Comparison of ENCODE assay signal across 26 cellular contexts in genomic region chr5:56129288-56129687, GRCh38.
DNase-seq lines count a peak whose midpoint lies in the region; ATAC-seq, FAIRE-seq and TF ChIP-seq lines count a peak whose summit lies in the region.
"Had no signal": no experiment of that assay in that cellular context is flagged by ENCODE, and none has a peak within 500 bp of the region (broad histone marks: within the 10 kb centered on the region; RNA-seq: fewer than 3 reads in every experiment).

No MANE protein-coding gene starts in this region.

- H3K4me3 Mint-ChIP-seq in activated CD4-positive, alpha-beta T cell treated with anti-CD3 and anti-CD28 coated beads for 36 hours: no peak overlapping the region
- H3K4me3 Mint-ChIP-seq in activated T-helper 17 cell treated with anti-CD3 and anti-CD28 coated beads, Interleukin-2, amount 50 U/mL, for 72 hours: peak overlapping the region; percentile 49
- no peak overlapping the region for H3K4me3 Mint-ChIP-seq in activated T-helper 2 cell treated with anti-CD3 and anti-CD28 coated beads, Interferon-gamma antibody, Interleukin-2, Interleukin-4, amounts not matched to agents 10 μg/mL and 5 μg/mL and 100 μg/mL, durations not matched to agents 14 hours and 24 hours and 36 hours (ENCODE audit: low read depth)
- H3K4me3 Mint-ChIP-seq: B cell, WTC11 had no signal

- H3K79me1 ChIP-seq in mesenchymal stem cell (replicated peaks; ENCODE audit: low read length, poor library complexity, severe bottlenecking): no peaks in the 10 kb centered on the region

- H3K27me3 Mint-ChIP-seq in activated CD4-positive, alpha-beta T cell treated with anti-CD3 and anti-CD28 coated beads for 36 hours: no peaks in the 10 kb centered on the region
- no peaks in the 10 kb centered on the region for H3K27me3 Mint-ChIP-seq in activated T-helper 17 cell treated with anti-CD3 and anti-CD28 coated beads, Interleukin-2, amount 50 U/mL, for 72 hours
- no peaks in the 10 kb centered on the region for H3K27me3 Mint-ChIP-seq in activated T-helper 2 cell treated with anti-CD3 and anti-CD28 coated beads, Interferon-gamma antibody, Interleukin-2, Interleukin-4, amounts not matched to agents 10 μg/mL and 5 μg/mL and 100 μg/mL, durations not matched to agents 14 hours and 24 hours and 36 hours (ENCODE audit: low read depth)

- no peak overlapping the region for H2AFZ ChIP-seq in mesenchymal stem cell (ENCODE audit: low read depth, low read length)

- no peak overlapping the region for H3K4ac ChIP-seq in mesenchymal stem cell (ENCODE audit: low read depth in 1 of 2, low read length in 2 of 2)

- TF ChIP-seq CTCF in vagina (IDR thresholded peaks at IDR 0.05): no peak

- H3K4me1 ChIP-seq in mesenchymal stem cell (ENCODE audit: control insufficient read depth, insufficient read depth, low read depth, low read length): no peaks in the 10 kb centered on the region
- H3K4me1 ChIP-seq in vagina: peaks cover 7% of the 10 kb centered on the region
- H3K4me1 ChIP-seq: colonic mucosa, right atrium auricular region had no signal

- DNase-seq in activated CD4-positive, alpha-beta T cell treated with anti-CD3 and anti-CD28 coated beads for 36 hours: no peak
- DNase-seq in activated CD4-positive, alpha-beta T cell treated with anti-CD3 and anti-CD28 coated beads for 1 hour: no peak
- DNase-seq in GM19239 (ENCODE audit: insufficient read length, low spot score) (no peak), mesenchymal stem cell (no peak), vagina (ENCODE audit: extremely low spot score in 2 of 2) (no peak), NCI-H1694 treated with DMSO at 0.1 percent for 48 hours (lab: John Stamatoyannopoulos, UW) (no peak)
- DNase-seq in activated T-helper 2 cell treated with anti-CD3 and anti-CD28 coated beads, Interferon-gamma antibody, Interleukin-2, Interleukin-4, amounts not matched to agents 10 μg/mL and 5 μg/mL and 100 μg/mL, durations not matched to agents 14 hours and 24 hours and 36 hours (ENCODE audit: low spot score): no peak
- DNase-seq: 8988T; activated T-cell treated with anti-CD3 and anti-CD28 coated beads, Interleukin-2, amount 50 U/mL, for 48 hours; colonic mucosa; glutamatergic neuron; mesendoderm; naive B cell; NCI-H2171 treated with DMSO at 0.1 percent for 48 hours; NCI-H748 treated with DMSO at 0.1 percent for 48 hours; stimulated activated CD4-positive, alpha-beta T cell treated with anti-CD3 and anti-CD28 coated beads, Interleukin-4, amount 100 ng/mL, for 24 hours; stimulated activated naive CD8-positive, alpha-beta T cell treated with anti-CD3 and anti-CD28 coated beads, Interleukin-15, Interleukin-2, amounts not matched to agents 100 U/mL and 50 U/mL, for 24 hours; T-helper 9 cell; thyroid gland had no signal

- peaks cover 2% of the 10 kb centered on the region for H3K9me3 Mint-ChIP-seq in activated CD4-positive, alpha-beta T cell treated with anti-CD3 and anti-CD28 coated beads for 36 hours (ENCODE audit: low read depth)
- H3K9me3 Mint-ChIP-seq in activated T-helper 17 cell treated with anti-CD3 and anti-CD28 coated beads, Interleukin-2, amount 50 U/mL, for 72 hours: no peaks in the 10 kb centered on the region
- peaks cover 11% of the 10 kb centered on the region for H3K9me3 Mint-ChIP-seq in activated T-helper 2 cell treated with anti-CD3 and anti-CD28 coated beads, Interferon-gamma antibody, Interleukin-2, Interleukin-4, amounts not matched to agents 10 μg/mL and 5 μg/mL and 100 μg/mL, durations not matched to agents 14 hours and 24 hours and 36 hours
- H3K9me3 Mint-ChIP-seq: WTC11 had no signal

- H4K8ac ChIP-seq in mesenchymal stem cell (ENCODE audit: low read length): no peak overlapping the region

- peaks cover 10% of the 10 kb centered on the region for H3K9me3 ChIP-seq in mesenchymal stem cell (ENCODE audit: control insufficient read depth, low read length)
- H3K9me3 ChIP-seq in vagina: no peaks in the 10 kb centered on the region
- H3K9me3 ChIP-seq: colonic mucosa, thyroid gland had no signal

- H3K27me3 ChIP-seq in mesenchymal stem cell (ENCODE audit: control insufficient read depth in 1 of 2, insufficient read depth in 1 of 2, low read length in 2 of 2) (no peaks in the 10 kb centered on the region), vagina (no peaks in the 10 kb centered on the region)
- H3K27me3 ChIP-seq: colonic mucosa, right atrium auricular region, thyroid gland had no signal

- H3K36me3 ChIP-seq in mesenchymal stem cell (ENCODE audit: control insufficient read depth in 1 of 2, insufficient read depth in 2 of 2, low read depth in 1 of 2, low read length in 2 of 2): no peaks in the 10 kb centered on the region
- H3K36me3 ChIP-seq in vagina: no peaks in the 10 kb centered on the region
- H3K36me3 ChIP-seq: colonic mucosa, right atrium auricular region, thyroid gland had no signal

- CTCF ChIA-PET in activated CD4-positive, alpha-beta T cell treated with anti-CD3 and anti-CD28 coated beads for 36 hours (lab: Charles Lee): no interaction called here

- peak overlapping the region; percentile 81 for H2BK120ac ChIP-seq in mesenchymal stem cell (ENCODE audit: low read depth, low read length)

- H3K23ac ChIP-seq in mesenchymal stem cell (ENCODE audit: low read length in 2 of 2): no peak overlapping the region

- no peak overlapping the region for H3K18ac ChIP-seq in mesenchymal stem cell (ENCODE audit: low read depth in 1 of 2, low read length in 2 of 2)

- H3K14ac ChIP-seq in mesenchymal stem cell (ENCODE audit: low read length in 2 of 2): no peak overlapping the region

- H3K4me3 ChIP-seq in mesenchymal stem cell (ENCODE audit: insufficient read depth in 1 of 2, low read depth in 1 of 2, low read length in 2 of 2) (no peak overlapping the region), vagina (no peak overlapping the region)
- H3K4me3 ChIP-seq: colonic mucosa, right atrium auricular region, thyroid gland had no signal

- WGBS in mesenchymal stem cell: 88% methylated on average over 2 of the region's 4 CpGs

- H3K9ac ChIP-seq in mesenchymal stem cell (ENCODE audit: low read length): no peak overlapping the region
- H3K9ac ChIP-seq: KMS-11 had no signal

- no peak for TF ChIP-seq POLR2A in vagina (IDR thresholded peaks at IDR 0.05)

- H2AK5ac ChIP-seq in mesenchymal stem cell (ENCODE audit: low read length, severe bottlenecking): no peak overlapping the region

- H4K91ac ChIP-seq in mesenchymal stem cell (ENCODE audit: low read length): no peak overlapping the region

- intact Hi-C loops in activated CD4-positive, alpha-beta T cell treated with anti-CD3 and anti-CD28 coated beads for 36 hours (cut with DNase I, micrococcal nuclease): loop anchor here in 1 of 2 experiments (2.0 kb wide), 1 partner anchor 20 kb away; no protein-coding TSS in a partner anchor
- intact Hi-C loops in vagina (cut with DNase I): no loop called here
- intact Hi-C loops in activated T-helper 2 cell treated with anti-CD3 and anti-CD28 coated beads, Interferon-gamma antibody, Interleukin-2, Interleukin-4, amounts not matched to agents 10 μg/mL and 5 μg/mL and 100 μg/mL, durations not matched to agents 14 hours and 24 hours and 36 hours (cut with micrococcal nuclease): no loop called here

- H3K36me3 Mint-ChIP-seq in activated CD4-positive, alpha-beta T cell treated with anti-CD3 and anti-CD28 coated beads for 36 hours (ENCODE audit: low read depth): peaks cover 11% of the 10 kb centered on the region
- no peaks in the 10 kb centered on the region for H3K36me3 Mint-ChIP-seq in activated T-helper 17 cell treated with anti-CD3 and anti-CD28 coated beads, Interleukin-2, amount 50 U/mL, for 72 hours (ENCODE audit: low read depth)
- peaks cover 22% of the 10 kb centered on the region for H3K36me3 Mint-ChIP-seq in activated T-helper 2 cell treated with anti-CD3 and anti-CD28 coated beads, Interferon-gamma antibody, Interleukin-2, Interleukin-4, amounts not matched to agents 10 μg/mL and 5 μg/mL and 100 μg/mL, durations not matched to agents 14 hours and 24 hours and 36 hours (ENCODE audit: low read depth)
- H3K36me3 Mint-ChIP-seq: WTC11 had no signal

- ATAC-seq in activated CD4-positive, alpha-beta T cell treated with anti-CD3 and anti-CD28 coated beads for 36 hours: peak; percentile 8
- ATAC-seq in activated T-helper 17 cell treated with anti-CD3 and anti-CD28 coated beads, Interleukin-2, amount 50 U/mL, for 72 hours (replicated peaks): peak; percentile 61
- ATAC-seq: HCT116; SK-N-SH treated with all-trans-retinoic acid at 6 μM for 48 hours; stimulated activated naive CD8-positive, alpha-beta T cell treated with anti-CD3 and anti-CD28 coated beads, Interleukin-15, Interleukin-2, amounts not matched to agents 100 U/mL and 50 U/mL, for 24 hours; WTC11 had no signal

- no peak overlapping the region for H3K4me2 ChIP-seq in mesenchymal stem cell (ENCODE audit: low read length, poor library complexity, severe bottlenecking)
- H3K4me2 ChIP-seq: KMS-11 had no signal

- no peak overlapping the region for H2BK12ac ChIP-seq in mesenchymal stem cell (ENCODE audit: low read length in 2 of 2)

- no peak overlapping the region for H3K27ac ChIP-seq in mesenchymal stem cell (ENCODE audit: low read length, poor library complexity, severe bottlenecking)
- H3K27ac ChIP-seq in vagina: no peak overlapping the region
- H3K27ac ChIP-seq: colonic mucosa, KMS-11, right atrium auricular region, thyroid gland had no signal

- no peak overlapping the region for H2BK15ac ChIP-seq in mesenchymal stem cell (ENCODE audit: low read depth, poor library complexity, severe bottlenecking)

- peak; percentile 85 for FAIRE-seq in GM19239 (lab: Jason Lieb, UNC)

- POLR2A ChIA-PET in activated CD4-positive, alpha-beta T cell treated with anti-CD3 and anti-CD28 coated beads for 36 hours (lab: Charles Lee): no interaction called here

- H2BK5ac ChIP-seq in mesenchymal stem cell (ENCODE audit: low read depth, low read length, poor library complexity, severe bottlenecking): no peak overlapping the region

- H3K27ac Mint-ChIP-seq in activated CD4-positive, alpha-beta T cell treated with anti-CD3 and anti-CD28 coated beads for 36 hours: peak overlapping the region; percentile 58
- H3K27ac Mint-ChIP-seq in activated T-helper 17 cell treated with anti-CD3 and anti-CD28 coated beads, Interleukin-2, amount 50 U/mL, for 72 hours: peak overlapping the region; percentile 3
- no peak overlapping the region for H3K27ac Mint-ChIP-seq in activated T-helper 2 cell treated with anti-CD3 and anti-CD28 coated beads, Interferon-gamma antibody, Interleukin-2, Interleukin-4, amounts not matched to agents 10 μg/mL and 5 μg/mL and 100 μg/mL, durations not matched to agents 14 hours and 24 hours and 36 hours
- H3K27ac Mint-ChIP-seq: B cell, naive B cell, WTC11 had no signal

- H3K4me1 Mint-ChIP-seq in activated CD4-positive, alpha-beta T cell treated with anti-CD3 and anti-CD28 coated beads for 36 hours: peaks cover 58% of the 10 kb centered on the region
- peaks cover 25% of the 10 kb centered on the region for H3K4me1 Mint-ChIP-seq in activated T-helper 17 cell treated with anti-CD3 and anti-CD28 coated beads, Interleukin-2, amount 50 U/mL, for 72 hours
- peaks cover 33% of the 10 kb centered on the region for H3K4me1 Mint-ChIP-seq in activated T-helper 2 cell treated with anti-CD3 and anti-CD28 coated beads, Interferon-gamma antibody, Interleukin-2, Interleukin-4, amounts not matched to agents 10 μg/mL and 5 μg/mL and 100 μg/mL, durations not matched to agents 14 hours and 24 hours and 36 hours (ENCODE audit: low read depth)
- H3K4me1 Mint-ChIP-seq: B cell, naive B cell, WTC11 had no signal
